8 cellular contexts compared by ENCODE assay signal in the genomic region with DNA sequence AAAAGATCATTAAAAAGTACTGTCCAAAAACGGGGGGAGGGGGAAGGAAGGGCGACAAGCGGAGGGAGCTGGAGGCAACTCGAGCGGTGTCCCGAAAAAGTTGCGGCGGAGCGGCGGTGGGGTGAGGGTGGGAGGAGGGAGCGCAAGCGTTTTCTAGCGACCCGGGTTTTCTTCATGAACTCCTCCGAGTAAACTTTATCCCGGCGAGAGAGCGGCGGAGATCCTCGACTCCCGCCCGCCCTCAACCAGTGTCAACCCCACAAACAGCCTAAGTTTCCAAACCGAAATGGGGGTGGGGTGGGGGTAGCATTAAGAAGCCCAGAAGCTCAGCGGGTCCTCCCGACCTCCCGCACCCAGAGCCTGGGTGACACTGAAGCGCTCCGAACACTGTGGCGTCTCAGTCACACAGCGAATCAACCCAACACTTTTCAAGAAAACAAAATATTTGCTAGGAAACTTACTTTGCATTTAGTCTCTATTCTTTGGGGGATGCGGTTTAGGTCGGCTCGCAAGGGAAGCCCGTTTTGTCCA.
DNase-seq lines count a peak whose midpoint lies in the region; ATAC-seq and TF ChIP-seq lines count a peak whose summit lies in the region.

No MANE protein-coding gene starts in this region.

- H3K4me2 ChIP-seq in skeletal muscle satellite cell (ENCODE audit: low read length): peak overlapping the region; percentile 99

- WGBS in adrenal gland, 4 donors: 0 to 2% (median 1%) methylated on average over 26 to 34 of the region's 34 CpGs
- WGBS in iPS DF 6.9 (ENCODE audit: insufficient coverage, insufficient read length): no CpG with 5 or more reads among the region's 34 CpGs

- H3K9ac ChIP-seq in skeletal muscle satellite cell (ENCODE audit: low read depth, low read length): peak overlapping the region; percentile 84

- H3K9me3 ChIP-seq in adrenal gland (replicated peaks in 1 of 3): no peaks in the 10 kb centered on the region
- no peaks in the 10 kb centered on the region for H3K9me3 ChIP-seq in iPS DF 6.9 (ENCODE audit: control insufficient read depth, insufficient read depth, low read length)
- no peaks in the 10 kb centered on the region for H3K9me3 ChIP-seq in skeletal muscle satellite cell (replicated peaks; ENCODE audit: low read length)

- H3K4me3 ChIP-seq in adrenal gland (peak overlapping the region in 3 of 4 donors; percentile 28 to 60 (median 41)), iPS DF 6.9 (ENCODE audit: low read length) (peak overlapping the region; percentile 34; the same call in 1 of the 2 replicates), skeletal muscle satellite cell (ENCODE audit: low read length) (peak overlapping the region; percentile 85)

- TF ChIP-seq POLR2A in adrenal gland (IDR thresholded peaks at IDR 0.05): no peak

- intact Hi-C loops in adrenal gland (cut with DNase I): loop anchor here (5.0 to 10.0 kb wide), 3 partner anchors 663 to 961 kb away; no protein-coding TSS in a partner anchor

- TF ChIP-seq CTCF in adrenal gland (IDR thresholded peaks at IDR 0.05): no peak

- H3K36me3 ChIP-seq in adrenal gland (replicated peaks in 1 of 2) (no peaks in the 10 kb centered on the region), iPS DF 6.9 (ENCODE audit: control insufficient read depth, insufficient read depth, low read length) (no peaks in the 10 kb centered on the region; the same call in 1 of the 2 replicates), skeletal muscle satellite cell (ENCODE audit: insufficient read depth, low read length) (no peaks in the 10 kb centered on the region)

- H3K27me3 ChIP-seq in adrenal gland: peaks cover 17% of the 10 kb centered on the region
- H3K27me3 ChIP-seq in iPS DF 6.9 (ENCODE audit: control insufficient read depth, insufficient read depth, low read length): peaks cover 75% of the 10 kb centered on the region
- H3K27me3 ChIP-seq in skeletal muscle satellite cell (ENCODE audit: control insufficient read depth, insufficient read depth, low read length): peaks cover 6% of the 10 kb centered on the region

- H3K27ac ChIP-seq in adrenal gland (peak overlapping the region in 4 of 5 donors; percentile 72 to 93 (median 82)), iPS DF 6.9 (ENCODE audit: low read length) (no peak overlapping the region)

- ATAC-seq in HG02763 (IDR thresholded peaks at IDR 0.05; ENCODE audit: unreplicated experiment): no peak

- DNase-seq in AG20443 (ENCODE audit: low spot score): peak; percentile 21
- peak; percentile 24 for DNase-seq in H4 (ENCODE audit: low spot score)
- DNase-seq in adrenal gland: peak in 6 of 7 donors; percentile 37 to 57 (median 50)
- DNase-seq in iPS DF 6.9 (ENCODE audit: low read depth, low spot score): no peak
- DNase-seq in NCI-H2081 treated with DMSO at 0.1 percent for 48 hours (lab: John Stamatoyannopoulos, UW): no peak
- DNase-seq in GM19240 (ENCODE audit: insufficient read length, low spot score): no peak

- H3K4me1 ChIP-seq in adrenal gland (replicated peaks in 1 of 2) (peaks cover 5 to 14% of the 10 kb centered on the region in 2 donors), iPS DF 6.9 (ENCODE audit: control insufficient read depth, insufficient read depth, low read length) (peaks cover 3% of the 10 kb centered on the region; the same call in 1 of the 2 replicates), skeletal muscle satellite cell (ENCODE audit: control insufficient read depth, insufficient read depth, low read length) (peaks cover 12% of the 10 kb centered on the region)

Comparison
In these comparisons a context has a peak if more than half of its experiments do, and no peak if none do; other contexts are left out.
1. DNase-seq: peak in AG20443 (single experiment), H4 (single experiment) and adrenal gland (6 of 7); none in iPS DF 6.9 (single experiment), NCI-H2081 treated with DMSO at 0.1 percent for 48 hours (single experiment) and GM19240 (single experiment).
2. H3K4me3 ChIP-seq: peak in every context shown above with its lines; median percentile 85 in skeletal muscle satellite cell; 41 in adrenal gland; 34 in iPS DF 6.9.